11 cellular contexts compared by ENCODE assay signal in genomic region chr3:169865176-169865800, GRCh38. TPM values are rescaled to one million over a fixed set of nuclear protein-coding genes. Genes with fewer than 3 reads are reported as not detected.
DNase-seq lines count a peak whose midpoint lies in the region; ATAC-seq, FAIRE-seq and TF ChIP-seq lines count a peak whose summit lies in the region.
"Had no signal": no experiment of that assay in that cellular context is flagged by ENCODE, and none has a peak within 500 bp of the region (broad histone marks: within the 10 kb centered on the region; RNA-seq: fewer than 3 reads in every experiment).

No MANE protein-coding gene starts in this region.

- POLR2A ChIA-PET in GM12878 (lab: Charles Lee), result no interaction called here

- RAD21 ChIA-PET in GM12878 (lab: Charles Lee; ENCODE audit: unreplicated experiment), result interaction anchor here (1.0 to 1.5 kb wide), 4 partner anchors 65 to 189 kb away, joined by 3 to 8 read pairs (median 4); no protein-coding TSS in a partner anchor

- no peaks in the 10 kb centered on the region for H3K36me3 ChIP-seq in GM12878 (ENCODE audit: control insufficient read depth in 2 of 2, insufficient read depth in 2 of 2, low read length in 1 of 2)
- no peaks in the 10 kb centered on the region for H3K36me3 ChIP-seq in hepatocyte (replicated peaks; ENCODE audit: insufficient read depth, low read depth)
- no peaks in the 10 kb centered on the region for H3K36me3 ChIP-seq in ovary

- H3K4me3 ChIP-seq in GM12878, result no peak overlapping the region
- H3K4me3 ChIP-seq in hepatocyte, result no peak overlapping the region
- H3K4me3 ChIP-seq in ovary, result no peak overlapping the region

- peak overlapping the region; percentile 26; the same call in 1 of the 2 replicates for H3K4me2 ChIP-seq in GM12878 (ENCODE audit: control insufficient read depth, insufficient read depth)
- no peak overlapping the region for H3K4me2 ChIP-seq in hepatocyte

- H2AFZ ChIP-seq in GM12878 (ENCODE audit: control insufficient read depth, low read depth, low read length), result peak overlapping the region; percentile 80
- H2AFZ ChIP-seq in hepatocyte, result no peak overlapping the region

- peak; percentile 59 for ATAC-seq in GM12878

- H3K79me2 ChIP-seq in GM12878 (ENCODE audit: control insufficient read depth, insufficient read depth, low read length) (no peaks in the 10 kb centered on the region), hepatocyte (peaks cover 5% of the 10 kb centered on the region)

- SMC1A ChIA-PET in GM12878 (lab: Charles Lee; ENCODE audit: uncharacterized antibody, unreplicated experiment), result interaction anchor here (0.9 to 7.2 kb wide), 5 partner anchors 10 to 156 kb away, joined by 3 to 56 read pairs (median 4); partner anchors contain the start of gene SEC62

- 25% methylated on average over 10 of the region's 12 CpGs for WGBS in GM12878 (ENCODE audit: insufficient coverage, insufficient replicate concordance, low lambda C conversion rate, missing lambda C conversion rate)
- WGBS in hepatocyte (ENCODE audit: low lambda C conversion rate, missing lambda C conversion rate), result 88% methylated on average over 12 of the region's 12 CpGs
- WGBS in ovary, 3 donors, result 68 to 82% (median 77%) methylated on average over 12 of the region's 12 CpGs

- H3K27ac ChIP-seq in GM12878 (ENCODE audit: control insufficient read depth, insufficient read depth) (no peak overlapping the region), hepatocyte (no peak overlapping the region), ovary (no peak overlapping the region)
- H3K27ac ChIP-seq: C4-2B had no signal

- in situ Hi-C loops in GM12878 (cut with MboI), result loop anchor here (10.0 kb wide), 1 partner anchor 190 kb away; no protein-coding TSS in a partner anchor

- H3K4me1 ChIP-seq in GM12878 (ENCODE audit: control insufficient read depth, insufficient read depth, low read length) (peaks cover 16% of the 10 kb centered on the region), hepatocyte (ENCODE audit: insufficient read depth) (no peaks in the 10 kb centered on the region), ovary (ENCODE audit: insufficient read depth) (no peaks in the 10 kb centered on the region)

- TF ChIP-seq EP300 in GM12878 (IDR thresholded peaks at IDR 0.05; ENCODE audit: borderline replicate concordance in 1 of 2, control insufficient read depth in 1 of 2, low read depth in 2 of 2, low read length in 2 of 2) (no peak), ovary (IDR thresholded peaks at IDR 0.05) (no peak)

- no peaks in the 10 kb centered on the region for H3K9me3 ChIP-seq in GM12878 (replicated peaks; ENCODE audit: control insufficient read depth, insufficient read depth, low read length)
- H3K9me3 ChIP-seq in hepatocyte (ENCODE audit: low read depth), result no peaks in the 10 kb centered on the region
- no peaks in the 10 kb centered on the region for H3K9me3 ChIP-seq in ovary

- TF ChIP-seq CTCF in GM12878 (IDR thresholded peaks at IDR 0.05 in 2 of 3, conservative IDR thresholded peaks at IDR 0.05 in 1 of 3; ENCODE audit: control insufficient read depth in 2 of 3, extremely low read depth in 1 of 3, insufficient read depth in 1 of 3, low read depth in 3 of 3, low read length in 3 of 3), result no peak
- no peak for TF ChIP-seq CTCF in hepatocyte (IDR thresholded peaks at IDR 0.05; ENCODE audit: poor library complexity)
- no peak for TF ChIP-seq CTCF in ovary (IDR thresholded peaks at IDR 0.05)

- no peaks in the 10 kb centered on the region for H4K20me1 ChIP-seq in GM12878 (ENCODE audit: control insufficient read depth, insufficient read depth)
- no peaks in the 10 kb centered on the region for H4K20me1 ChIP-seq in hepatocyte (ENCODE audit: insufficient read depth, poor library complexity, severe bottlenecking)

- DNase-seq in stimulated activated naive CD4-positive, alpha-beta T cell (lab: John Stamatoyannopoulos, UW), result peak in 4 of 6 experiments; percentile 5 to 63 (median 44)
- no peak for DNase-seq in stimulated activated naive CD4-positive, alpha-beta T cell treated with Interleukin-2 at 50 U/mL for 16 hours (lab: John Stamatoyannopoulos, UW)
- DNase-seq in NOMO-1 treated with DMSO at 0.1 percent for 48 hours (lab: John Stamatoyannopoulos, UW; ENCODE audit: unreplicated experiment), result peak; percentile 94
- DNase-seq in GM12878 (ENCODE audit: low read depth, low spot score), result no peak
- no peak for DNase-seq in hepatocyte (ENCODE audit: low spot score)
- no peak for DNase-seq in NAMALWA (ENCODE audit: low spot score)
- DNase-seq in HUDEP-2 (lab: John Stamatoyannopoulos, UW; ENCODE audit: unreplicated experiment in 76 of 76), result no peak
- DNase-seq in ovary, result no peak
- DNase-seq: NCI-H1105 had no signal

- BruUV-seq in GM12878 (replicated peaks; lab: Mats Ljungman, UMichigan), result no TSS peak

- TF ChIP-seq POLR2A in GM12878 (IDR thresholded peaks at IDR 0.05; ENCODE audit: low read depth, low read length) (no peak), ovary (IDR thresholded peaks at IDR 0.05) (no peak)

- H3K9ac ChIP-seq in GM12878 (ENCODE audit: control insufficient read depth, insufficient read depth, low read length), result no peak overlapping the region

- FAIRE-seq in GM12878 (lab: Jason Lieb, UNC), result peak; percentile 47

- intact Hi-C loops in GM12878 (cut with micrococcal nuclease; ENCODE audit: unreplicated experiment), result no loop called here
- intact Hi-C loops in ovary (cut with DNase I), result no loop called here

- H3K9me2 ChIP-seq in hepatocyte (replicated peaks; ENCODE audit: insufficient read depth), result no peaks in the 10 kb centered on the region

- no peak for TF ChIP-seq RAD21 in GM12878 (IDR thresholded peaks at IDR 0.05; ENCODE audit: insufficient read depth, low read depth, low read length)

- CTCF ChIA-PET in GM12878 (lab: Yijun Ruan, JAX), result interaction anchor here (0.9 to 5.1 kb wide), 8 partner anchors 16 to 188 kb away, joined by 3 to 65 read pairs (median 6); partner anchors contain the start of gene SEC62

- H3K27me3 ChIP-seq in GM12878 (replicated peaks in 1 of 2; ENCODE audit: control insufficient read depth in 2 of 2, insufficient read depth in 2 of 2, low read length in 1 of 2) (no peaks in the 10 kb centered on the region; a peak in 1 of 4 replicates), hepatocyte (no peaks in the 10 kb centered on the region), ovary (no peaks in the 10 kb centered on the region)

RNA-seq across cellular contexts. Expression of gene LRRC31, which starts 4.4 kb away (rescaled TPM):
- total RNA-seq in GM12878 (2013; cell fraction: nucleolus; rRNA removed), result not detected in 2 replicates
- 0.11 TPM in 1 of 2 replicates, not detected in the other for total RNA-seq in GM12878 (2014; rRNA removed)
- total RNA-seq in GM12878 (2014; rRNA removed; fragmentation: Illumina TruSeq; extraction: Trizol), result not detected in 2 replicates
- total RNA-seq in GM12878 (2021), result not detected in 2 replicates
- polyA plus RNA-seq in GM12878 (2011; ENCODE audit: low read depth), result not detected
- polyA plus RNA-seq in GM12878 (2011; rRNA removed), result not detected in 2 replicates
- polyA plus RNA-seq in GM12878 (2011; cell fraction: cytosol; rRNA removed), result not detected in 2 replicates
- polyA plus RNA-seq in GM12878 (2011; cell fraction: nucleus; rRNA removed), result not detected in 2 replicates
- polyA plus RNA-seq in GM12878 (2012), result 0.08 TPM in 1 of 2 replicates, not detected in the other
- 0.06 TPM in 1 of 2 replicates, not detected in the other for polyA plus RNA-seq in GM12878 (2014; fragmentation: Illumina TruSeq; extraction: Trizol)
- under 1 TPM; 0.04 to 0.06 TPM for polyA plus RNA-seq in GM12878 (2014; fragmentation: Nextera tagmentation; extraction: Ambion mirVana)
- polyA plus RNA-seq in GM12878 (2014; rRNA removed), result not detected in 2 replicates
- not detected for polyA plus RNA-seq in GM12878 (2016; fragmentation: Nextera tagmentation; extraction: Ambion mirVana)
- not detected in 2 replicates for polyA minus RNA-seq in GM12878 (2011; rRNA and poly(A)+ RNA removed)
- not detected in 2 replicates for polyA minus RNA-seq in GM12878 (2011; cell fraction: cytosol; rRNA and poly(A)+ RNA removed)
- polyA minus RNA-seq in GM12878 (2011; cell fraction: nucleus; rRNA and poly(A)+ RNA removed), result not detected in 2 replicates
- 6.1 and 6.5 TPM in 2 replicates for total RNA-seq in hepatocyte
- 1.1 and 1.4 TPM in 2 replicates for polyA plus RNA-seq in hepatocyte
- total RNA-seq in ovary, result not detected
- not detected for polyA plus RNA-seq in ovary
- total RNA-seq: RPMI7951 had no signal

RNA-seq across cellular contexts. Expression of gene SAMD7, which starts 46.1 kb away (rescaled TPM):
- not detected in 2 replicates for total RNA-seq in GM12878 (2013; cell fraction: nucleolus; rRNA removed)
- total RNA-seq in GM12878 (2014; rRNA removed) (0.11 TPM in 1 of 2 replicates, not detected in the other), GM12878 (2014; rRNA removed; fragmentation: Illumina TruSeq; extraction: Trizol) (0.04 and 0.05 TPM in 2 replicates), GM12878 (2021) (not detected in 2 replicates), hepatocyte (not detected in 2 replicates), ovary (not detected)
- polyA plus RNA-seq in GM12878 (2011; ENCODE audit: low read depth), result not detected
- polyA plus RNA-seq in GM12878 (2011; rRNA removed) (not detected in 2 replicates), GM12878 (2014; fragmentation: Illumina TruSeq; extraction: Trizol) (0.07 TPM in 1 of 2 replicates, not detected in the other), GM12878 (2014; fragmentation: Nextera tagmentation; extraction: Ambion mirVana) (under 1 TPM; 0.04 to 0.11 TPM), GM12878 (2014; rRNA removed) (0.03 and 0.10 TPM in 2 replicates), GM12878 (2016; fragmentation: Nextera tagmentation; extraction: Ambion mirVana) (under 1 TPM in 1 of 2 experiments, not detected in 1; 0.11 TPM), hepatocyte (not detected in 2 replicates), ovary (not detected)
- not detected in 2 replicates for polyA plus RNA-seq in GM12878 (2011; cell fraction: cytosol; rRNA removed)
- polyA plus RNA-seq in GM12878 (2011; cell fraction: nucleus; rRNA removed), result not detected in 2 replicates
- 0.12 TPM in 1 of 2 replicates, not detected in the other for polyA plus RNA-seq in GM12878 (2012)
- polyA minus RNA-seq in GM12878 (2011; rRNA and poly(A)+ RNA removed), result not detected in 2 replicates
- not detected in 2 replicates for polyA minus RNA-seq in GM12878 (2011; cell fraction: cytosol; rRNA and poly(A)+ RNA removed)
- not detected in 2 replicates for polyA minus RNA-seq in GM12878 (2011; cell fraction: nucleus; rRNA and poly(A)+ RNA removed)
- total RNA-seq: RPMI7951 had no signal

RNA-seq across cellular contexts. Expression of gene LRRC34, which starts 52.6 kb away (rescaled TPM):
- 0.76 and 0.86 TPM in 2 replicates for total RNA-seq in GM12878 (2013; cell fraction: nucleolus; rRNA removed)
- 1.5 and 2.4 TPM in 2 replicates for total RNA-seq in GM12878 (2014; rRNA removed)
- 2.0 and 2.3 TPM in 2 replicates for total RNA-seq in GM12878 (2014; rRNA removed; fragmentation: Illumina TruSeq; extraction: Trizol)
- total RNA-seq in GM12878 (2021), result 0.97 and 1.5 TPM in 2 replicates
- 0.70 TPM for polyA plus RNA-seq in GM12878 (2011; ENCODE audit: low read depth)
- 0.24 and 0.71 TPM in 2 replicates for polyA plus RNA-seq in GM12878 (2011; rRNA removed)
- 0.08 and 0.12 TPM in 2 replicates for polyA plus RNA-seq in GM12878 (2011; cell fraction: cytosol; rRNA removed)
- polyA plus RNA-seq in GM12878 (2011; cell fraction: nucleus; rRNA removed), result 0.50 and 0.52 TPM in 2 replicates
- polyA plus RNA-seq in GM12878 (2012), result 1.9 and 2.7 TPM in 2 replicates
- 0.71 and 2.3 TPM in 2 replicates for polyA plus RNA-seq in GM12878 (2014; fragmentation: Illumina TruSeq; extraction: Trizol)
- 1 to 10 TPM in 1 of 2 experiments, under 1 TPM in 1; 0.34 to 1.4 TPM for polyA plus RNA-seq in GM12878 (2014; fragmentation: Nextera tagmentation; extraction: Ambion mirVana)
- polyA plus RNA-seq in GM12878 (2014; rRNA removed), result 1.5 and 2.8 TPM in 2 replicates
- 1 to 10 TPM; 3.4 to 3.7 TPM for polyA plus RNA-seq in GM12878 (2016; fragmentation: Nextera tagmentation; extraction: Ambion mirVana)
- polyA minus RNA-seq in GM12878 (2011; rRNA and poly(A)+ RNA removed), result 0.31 TPM in 1 of 2 replicates, not detected in the other
- not detected in 2 replicates for polyA minus RNA-seq in GM12878 (2011; cell fraction: cytosol; rRNA and poly(A)+ RNA removed)
- 0.36 TPM in 1 of 2 replicates, not detected in the other for polyA minus RNA-seq in GM12878 (2011; cell fraction: nucleus; rRNA and poly(A)+ RNA removed)
- total RNA-seq in hepatocyte, result 0.97 and 1.0 TPM in 2 replicates
- polyA plus RNA-seq in hepatocyte, result 0.50 TPM in 1 of 2 replicates, not detected in the other
- total RNA-seq in ovary, result 1 to 10 TPM; 3.3 to 8.1 (median 4.3) TPM
- polyA plus RNA-seq in ovary, result 1 to 10 TPM; 1.7 to 3.3 TPM

RNA-seq across cellular contexts. Expression of gene LRRIQ4, which starts 52.6 kb away (rescaled TPM):
- not detected in 2 replicates for total RNA-seq in GM12878 (2013; cell fraction: nucleolus; rRNA removed)
- total RNA-seq in GM12878 (2014; rRNA removed), result 0.06 and 0.22 TPM in 2 replicates
- total RNA-seq in GM12878 (2014; rRNA removed; fragmentation: Illumina TruSeq; extraction: Trizol), result 0.09 and 0.13 TPM in 2 replicates
- 0.15 and 0.21 TPM in 2 replicates for total RNA-seq in GM12878 (2021)
- polyA plus RNA-seq in GM12878 (2011; ENCODE audit: low read depth), result not detected
- 0.04 TPM in 1 of 2 replicates, not detected in the other for polyA plus RNA-seq in GM12878 (2011; rRNA removed)
- polyA plus RNA-seq in GM12878 (2011; cell fraction: cytosol; rRNA removed), result 0.03 TPM in 1 of 2 replicates, not detected in the other
- polyA plus RNA-seq in GM12878 (2011; cell fraction: nucleus; rRNA removed), result 0.07 TPM in 1 of 2 replicates, not detected in the other
- polyA plus RNA-seq in GM12878 (2012), result 0.13 TPM in 1 of 2 replicates, not detected in the other
- 0.12 TPM in 1 of 2 replicates, not detected in the other for polyA plus RNA-seq in GM12878 (2014; fragmentation: Illumina TruSeq; extraction: Trizol)
- not detected for polyA plus RNA-seq in GM12878 (2014; fragmentation: Nextera tagmentation; extraction: Ambion mirVana)
- 0.14 TPM in 1 of 2 replicates, not detected in the other for polyA plus RNA-seq in GM12878 (2014; rRNA removed)
- under 1 TPM; 0.20 to 0.21 TPM for polyA plus RNA-seq in GM12878 (2016; fragmentation: Nextera tagmentation; extraction: Ambion mirVana)
- polyA minus RNA-seq in GM12878 (2011; rRNA and poly(A)+ RNA removed), result 0.15 TPM in 1 of 2 replicates, not detected in the other
- not detected in 2 replicates for polyA minus RNA-seq in GM12878 (2011; cell fraction: cytosol; rRNA and poly(A)+ RNA removed)
- polyA minus RNA-seq in GM12878 (2011; cell fraction: nucleus; rRNA and poly(A)+ RNA removed), result not detected in 2 replicates
- not detected in 2 replicates for total RNA-seq in hepatocyte
- polyA plus RNA-seq in hepatocyte, result not detected in 2 replicates
- under 1 TPM in 5 of 7 donors, not detected in 2; 0.23 to 0.43 (median 0.26) TPM for total RNA-seq in ovary
- under 1 TPM; 0.05 to 0.17 TPM for polyA plus RNA-seq in ovary
- total RNA-seq: RPMI7951 had no signal

Comparison
In these comparisons a context has a peak if more than half of its experiments do, and no peak if none do; other contexts are left out.
1. DNase-seq: peak in stimulated activated naive CD4-positive, alpha-beta T cell (4 of 6) and NOMO-1 treated with DMSO at 0.1 percent for 48 hours (single experiment); none in stimulated activated naive CD4-positive, alpha-beta T cell treated with Interleukin-2 at 50 U/mL for 16 hours (single experiment), GM12878 (single experiment), hepatocyte (single experiment), NAMALWA (single experiment), HUDEP-2 (0 of 76) and ovary (0 of 5).